In genomic region chr6:37622639-37623038, GRCh38 we compare ENCODE assay signal across 13 cellular contexts.
DNase-seq lines count a peak whose midpoint lies in the region; ATAC-seq and TF ChIP-seq lines count a peak whose summit lies in the region.
"Had no signal": no experiment of that assay in that cellular context is flagged by ENCODE, and none has a peak within 500 bp of the region (broad histone marks: within the 10 kb centered on the region; RNA-seq: fewer than 3 reads in every experiment).

No MANE protein-coding gene starts in this region.

- H3K9me3 Mint-ChIP-seq in CD4-positive, CD25-positive, alpha-beta regulatory T cell: no peaks in the 10 kb centered on the region
- H3K9me3 Mint-ChIP-seq in H9: no peaks in the 10 kb centered on the region

- no peaks in the 10 kb centered on the region for H3K79me1 ChIP-seq in H9 (ENCODE audit: insufficient read depth, low read depth, low read length, poor library complexity, severe bottlenecking)

- H3K23ac ChIP-seq in H9 (ENCODE audit: insufficient read length, low read depth, low read length): no peak overlapping the region

- H3K4ac ChIP-seq in H9 (ENCODE audit: low read depth, low read length): no peak overlapping the region

- H4K91ac ChIP-seq in H9 (ENCODE audit: insufficient read length, low read depth, low read length): no peak overlapping the region

- no peak overlapping the region for H3K14ac ChIP-seq in H9 (ENCODE audit: insufficient read depth, low read length)

- no peak overlapping the region for H3K9ac ChIP-seq in H9 (ENCODE audit: extremely low read depth, insufficient read length, low read length)

- no peak overlapping the region for H2BK5ac ChIP-seq in H9 (ENCODE audit: insufficient read length, low read length)

- no peak overlapping the region for H2AFZ ChIP-seq in H9 (ENCODE audit: low read length)

- H3K4me2 ChIP-seq in H9 (ENCODE audit: insufficient read depth, insufficient read length, low read length): no peak overlapping the region

- H3K4me1 ChIP-seq in CD4-positive, CD25-positive, alpha-beta regulatory T cell (ENCODE audit: control insufficient read depth, insufficient read depth, low read length, poor library complexity, severe bottlenecking): peaks cover 30% of the 10 kb centered on the region
- H3K4me1 ChIP-seq in H9 (ENCODE audit: insufficient read depth, low read length): no peaks in the 10 kb centered on the region

- peaks cover 10 to 67% (median 27%) of the 10 kb centered on the region in 4 donors for H3K4me1 Mint-ChIP-seq in CD4-positive, CD25-positive, alpha-beta regulatory T cell
- H3K4me1 Mint-ChIP-seq in H9: peaks cover 13 to 19% of the 10 kb centered on the region in 2 experiments

- no peaks in the 10 kb centered on the region for H4K20me1 ChIP-seq in H9 (ENCODE audit: control insufficient read depth, insufficient read depth, insufficient read length)

- no CpG with 5 or more reads among the region's 3 CpGs for WGBS in H9 (ENCODE audit: extremely low coverage, insufficient read length, low lambda C conversion rate)

- H2BK12ac ChIP-seq in H9 (ENCODE audit: insufficient read length, low read depth, low read length): no peak overlapping the region

- H3K4me3 Mint-ChIP-seq in CD4-positive, CD25-positive, alpha-beta regulatory T cell: peak overlapping the region in 3 of 4 donors; percentile 26 to 62 (median 58)
- no peak overlapping the region for H3K4me3 Mint-ChIP-seq in H9

- H3K4me3 ChIP-seq in CD4-positive, CD25-positive, alpha-beta regulatory T cell (ENCODE audit: low read depth, low read length): no peak overlapping the region

- no peak overlapping the region for H2BK15ac ChIP-seq in H9 (ENCODE audit: low read depth, low read length)

- H3T11ph ChIP-seq in H9 (ENCODE audit: low read length): no peak overlapping the region

- no peak overlapping the region for H4K5ac ChIP-seq in H9 (ENCODE audit: insufficient read length, low read depth, low read length)

- no peaks in the 10 kb centered on the region for H3K79me2 ChIP-seq in H9 (ENCODE audit: insufficient read depth, low read length)

- no peak overlapping the region for H2BK20ac ChIP-seq in H9 (ENCODE audit: low read depth, low read length, poor library complexity, severe bottlenecking)

- no peaks in the 10 kb centered on the region for H3K27me3 ChIP-seq in CD4-positive, CD25-positive, alpha-beta regulatory T cell (ENCODE audit: control insufficient read depth, insufficient read depth, low read length)
- H3K27me3 ChIP-seq in H9 (ENCODE audit: insufficient read depth, low read length): no peaks in the 10 kb centered on the region

- H3K23me2 ChIP-seq in H9 (ENCODE audit: insufficient read length, low read depth, low read length, poor library complexity, severe bottlenecking): no peaks in the 10 kb centered on the region

- no peak overlapping the region for H3K56ac ChIP-seq in H9 (ENCODE audit: insufficient read length, low read depth, low read length)

- H4K8ac ChIP-seq in H9 (replicated peaks; ENCODE audit: insufficient read length, low read depth, low read length): no peak overlapping the region

- no peak overlapping the region for H3K18ac ChIP-seq in H9 (ENCODE audit: insufficient read length, low read depth, low read length)

- H3K27ac ChIP-seq in CD4-positive, CD25-positive, alpha-beta regulatory T cell (ENCODE audit: insufficient read depth, low read length, poor library complexity, severe bottlenecking): no peak overlapping the region
- H3K27ac ChIP-seq in H9 (ENCODE audit: insufficient read length, low read depth, low read length): no peak overlapping the region
- H3K27ac ChIP-seq: C4-2B, RWPE1 had no signal

- DNase-seq in CD4-positive, CD25-positive, alpha-beta regulatory T cell: peak in 2 of 3 donors; percentile 20 to 73
- peak; percentile 28 for DNase-seq in HT1080 (ENCODE audit: low read depth)
- peak; percentile 23 for DNase-seq in activated T-cell treated with anti-CD3 and anti-CD28 coated beads for 48 hours (ENCODE audit: low read depth)
- peak; percentile 42 for DNase-seq in islet precursor cell
- no peak for DNase-seq in activated effector memory CD4-positive, alpha-beta T cell treated with anti-CD3 and anti-CD28 coated beads, Interleukin-2, amount 50 U/mL, for 16 hours
- DNase-seq in GM19240 (ENCODE audit: insufficient read length, low spot score): no peak
- DNase-seq in H9: no peak
- DNase-seq in dermis blood vessel endothelial cell: no peak
- DNase-seq: activated effector memory CD4-positive, alpha-beta T cell treated with Interleukin-2 at 50 U/mL for 16 hours; cerebellar nuclear complex; MM.1S had no signal

- no peak overlapping the region for H2AK5ac ChIP-seq in H9 (ENCODE audit: insufficient read length, low read length)

- H3K27ac Mint-ChIP-seq in CD4-positive, CD25-positive, alpha-beta regulatory T cell: peak overlapping the region in 2 of 3 donors; percentile 57 to 92
- H3K27ac Mint-ChIP-seq in H9: peak overlapping the region in 1 of 3 experiments; percentile 50; a peak in 1 of 7 replicates

- H3K36me3 Mint-ChIP-seq in CD4-positive, CD25-positive, alpha-beta regulatory T cell: no peaks in the 10 kb centered on the region
- no peaks in the 10 kb centered on the region for H3K36me3 Mint-ChIP-seq in H9 (ENCODE audit: insufficient read depth in 1 of 3, low read depth in 3 of 3)

- no peak for TF ChIP-seq CTCF in H9 (conservative IDR thresholded peaks at IDR 0.05)

- H2BK120ac ChIP-seq in H9 (ENCODE audit: low read depth, low read length, poor library complexity, severe bottlenecking): no peak overlapping the region

- no peaks in the 10 kb centered on the region for H3K36me3 ChIP-seq in CD4-positive, CD25-positive, alpha-beta regulatory T cell (ENCODE audit: control insufficient read depth, insufficient read depth, low read length)

- ATAC-seq in CD4-positive, CD25-positive, alpha-beta regulatory T cell (ENCODE audit: low read depth in 2 of 2): peak; percentile 50 to 54

- H3K9me3 ChIP-seq in CD4-positive, CD25-positive, alpha-beta regulatory T cell (ENCODE audit: control insufficient read depth in 2 of 2, low read length in 2 of 2): no peaks in the 10 kb centered on the region
- H3K9me3 ChIP-seq in H9 (ENCODE audit: control insufficient read depth, low read depth, low read length): no peaks in the 10 kb centered on the region

- no peaks in the 10 kb centered on the region for H3K27me3 Mint-ChIP-seq in CD4-positive, CD25-positive, alpha-beta regulatory T cell
- peaks cover 29% of the 10 kb centered on the region for H3K27me3 Mint-ChIP-seq in H9 (ENCODE audit: low read depth)

Comparison
In these comparisons a context has a peak if more than half of its experiments do, and no peak if none do; other contexts are left out.
1. DNase-seq: peak in CD4-positive, CD25-positive, alpha-beta regulatory T cell (2 of 3), HT1080 (single experiment), activated T-cell treated with anti-CD3 and anti-CD28 coated beads for 48 hours (single experiment) and islet precursor cell (single experiment); none in activated effector memory CD4-positive, alpha-beta T cell treated with anti-CD3 and anti-CD28 coated beads, Interleukin-2, amount 50 U/mL, for 16 hours (single experiment), GM19240 (single experiment), H9 (single experiment) and dermis blood vessel endothelial cell (single experiment).
2. H3K4me3 Mint-ChIP-seq: peak in CD4-positive, CD25-positive, alpha-beta regulatory T cell (3 of 4); none in H9 (0 of 2).